Comparison of ENCODE assay signal across 23 cellular contexts in genomic region chr15:94620632-94621031, GRCh38.
"Had no signal": no experiment of that assay in that cellular context is flagged by ENCODE, and none has a peak within 500 bp of the region (broad histone marks: within the 10 kb centered on the region; RNA-seq: fewer than 3 reads in every experiment).

No MANE protein-coding gene starts in this region.

- ATAC-seq: natural killer cell; psoas muscle; right cardiac atrium; right lobe of liver; stimulated activated effector memory CD8-positive, alpha-beta T cell treated with anti-CD3 and anti-CD28 coated beads, Interleukin-12 subunit alpha, Interleukin-12 subunit beta, amount 100 ng/mL, for 72 hours; stimulated activated naive B cell treated with anti-CD40 and anti-IgM and Interleukin-4, amounts not matched to agents 10 μg/mL and 1 μg/mL and 100 μg/mL, for 72 hours had no signal

- H3K9me3 ChIP-seq: ovary, psoas muscle, right lobe of liver, sigmoid colon, stomach, thoracic aorta, thyroid gland, tibial nerve, upper lobe of left lung, vagina had no signal

- H3K4me3 ChIP-seq: neural progenitor cell, ovary, psoas muscle, right lobe of liver, sigmoid colon, stomach, thoracic aorta, thyroid gland, tibial nerve, upper lobe of left lung, vagina had no signal

- H3K27ac ChIP-seq: neural progenitor cell, ovary, parathyroid adenoma, psoas muscle, right lobe of liver, sigmoid colon, stomach, thoracic aorta, thyroid gland, tibial nerve, upper lobe of left lung, vagina had no signal

- H3K4me1 ChIP-seq: neural progenitor cell, parathyroid adenoma, psoas muscle, right lobe of liver, sigmoid colon, stomach, thyroid gland, tibial nerve, upper lobe of left lung, vagina had no signal

- DNase-seq: natural killer cell; occipital lobe; ovary; posterior cingulate gyrus; psoas muscle; right cardiac atrium; right lobe of liver; sigmoid colon; small intestine; stimulated activated CD4-positive, alpha-beta T cell treated with anti-CD3 and anti-CD28 coated beads, Interleukin-15, amount 100 ng/mL, for 24 hours; stimulated activated CD4-positive, alpha-beta T cell treated with anti-CD3 and anti-CD28 coated beads, Interleukin-4, amount 100 ng/mL, for 24 hours; stimulated activated naive B cell treated with anti-CD40 and anti-IgM and Interleukin-4, amounts not matched to agents 10 μg/mL and 1 μg/mL and 100 μg/mL, for 72 hours; stimulated activated naive CD4-positive, alpha-beta T cell treated with Interleukin-2 at 50 U/mL for 16 hours; stomach; thyroid gland; trophoblast cell; upper lobe of left lung had no signal

- H3K36me3 ChIP-seq: neural progenitor cell, ovary, right lobe of liver, sigmoid colon, stomach, thoracic aorta, thyroid gland, tibial nerve, upper lobe of left lung, vagina had no signal

- H3K27me3 ChIP-seq: neural progenitor cell, ovary, right lobe of liver, sigmoid colon, stomach, thyroid gland, tibial nerve, upper lobe of left lung, vagina had no signal
